ENCODE assay signal across 6 cellular contexts in the genomic region with DNA sequence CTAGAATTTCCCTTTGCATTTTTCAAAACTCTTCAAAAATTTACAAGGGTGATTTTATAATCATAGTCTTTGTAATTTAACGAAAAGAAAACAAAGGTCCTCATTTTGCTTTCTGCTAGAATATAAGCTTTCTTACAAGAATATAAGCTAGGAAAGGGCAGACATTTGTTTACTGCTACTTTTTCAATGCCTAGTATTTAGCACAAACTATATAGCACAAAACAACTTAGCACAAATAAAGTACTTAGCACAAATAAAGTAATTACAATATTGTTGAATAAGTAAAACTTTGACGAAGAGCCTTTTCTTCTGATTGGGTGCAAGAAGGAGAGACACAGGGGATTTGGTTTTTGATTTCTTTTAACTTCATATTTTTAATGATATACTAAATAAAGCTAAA.
"Had no signal": no experiment of that assay in that cellular context is flagged by ENCODE, and none has a peak within 500 bp of the region (broad histone marks: within the 10 kb centered on the region; RNA-seq: fewer than 3 reads in every experiment).

No MANE protein-coding gene starts in this region.

- FAIRE-seq: GM12891, GM12892, GM18507, GM19239 had no signal

- DNase-seq: GDM1, GF-D8 had no signal
